In genomic region chr11:88300888-88301477, GRCh38 we compare ENCODE assay signal across 9 cellular contexts. TPM values are rescaled to one million over a fixed set of nuclear protein-coding genes. Genes with fewer than 3 reads are reported as not detected.
DNase-seq lines count a peak whose midpoint lies in the region; ATAC-seq and TF ChIP-seq lines count a peak whose summit lies in the region.
"Had no signal": no experiment of that assay in that cellular context is flagged by ENCODE, and none has a peak within 500 bp of the region (broad histone marks: within the 10 kb centered on the region; RNA-seq: fewer than 3 reads in every experiment).

No MANE protein-coding gene starts in this region.

- no peaks in the 10 kb centered on the region for H3K9me3 ChIP-seq in tibial nerve

- H3K4me1 ChIP-seq in tibial nerve: peaks cover 0 to 14% (median 12%) of the 10 kb centered on the region in 4 donors

- no peaks in the 10 kb centered on the region for H3K27me3 Mint-ChIP-seq in WTC11 (ENCODE audit: low read depth)

- H3K27me3 ChIP-seq in tibial nerve: no peaks in the 10 kb centered on the region

- peaks cover 4% of the 10 kb centered on the region for H3K9me3 Mint-ChIP-seq in WTC11
- H3K9me3 Mint-ChIP-seq in stimulated activated effector memory CD8-positive, alpha-beta T cell treated with anti-CD3 and anti-CD28 coated beads, Interleukin-12 subunit alpha, Interleukin-12 subunit beta, amount 100 ng/mL, for 72 hours: no peaks in the 10 kb centered on the region

- TF ChIP-seq CTCF in WTC11 (IDR thresholded peaks at IDR 0.05): no peak
- no peak for TF ChIP-seq CTCF in tibial nerve (IDR thresholded peaks at IDR 0.05)

- H3K4me1 Mint-ChIP-seq in WTC11: peaks cover 80% of the 10 kb centered on the region
- H3K4me1 Mint-ChIP-seq in stimulated activated effector memory CD8-positive, alpha-beta T cell treated with anti-CD3 and anti-CD28 coated beads, Interleukin-12 subunit alpha, Interleukin-12 subunit beta, amount 100 ng/mL, for 72 hours: peaks cover 57% of the 10 kb centered on the region

- no peak overlapping the region for H3K4me3 ChIP-seq in tibial nerve

- H3K27ac Mint-ChIP-seq in WTC11: peak overlapping the region; percentile 98
- H3K27ac Mint-ChIP-seq in stimulated activated effector memory CD8-positive, alpha-beta T cell treated with anti-CD3 and anti-CD28 coated beads, Interleukin-12 subunit alpha, Interleukin-12 subunit beta, amount 100 ng/mL, for 72 hours: peak overlapping the region; percentile 84

- H3K27ac ChIP-seq in tibial nerve: no peak overlapping the region
- H3K27ac ChIP-seq: 22Rv1 had no signal

- POLR2A ChIA-PET in WTC11 (lab: Charles Lee): no interaction called here

- peak; percentile 68 to 71 for ATAC-seq in activated CD4-positive, CD25-positive, alpha-beta regulatory T cell treated with anti-CD3 and anti-CD28 coated beads, Interleukin-2, amount 50 U/mL, for 24 hours
- peak; percentile 79 for ATAC-seq in HG02763 (IDR thresholded peaks at IDR 0.05; ENCODE audit: unreplicated experiment)
- peak; percentile 99 for ATAC-seq in WTC11
- ATAC-seq in stimulated activated effector memory CD8-positive, alpha-beta T cell treated with anti-CD3 and anti-CD28 coated beads, Interleukin-12 subunit alpha, Interleukin-12 subunit beta, amount 100 ng/mL, for 72 hours: peak; percentile 82

- no peak for DNase-seq in activated CD4-positive, CD25-positive, alpha-beta regulatory T cell (lab: John Stamatoyannopoulos, UW)
- DNase-seq in WTC11 (ENCODE audit: low spot score): peak; percentile 45
- DNase-seq in stimulated activated effector memory CD8-positive, alpha-beta T cell treated with anti-CD3 and anti-CD28 coated beads, Interleukin-12 subunit alpha, Interleukin-12 subunit beta, amount 100 ng/mL, for 72 hours (ENCODE audit: low spot score in 2 of 2): peak in 1 of 2 donors; percentile 53
- no peak for DNase-seq in tibial nerve (ENCODE audit: low spot score in 2 of 2)
- DNase-seq in GOT3 (lab: John Stamatoyannopoulos, UW): no peak
- no peak for DNase-seq in foreskin melanocyte

- H3K36me3 Mint-ChIP-seq in WTC11: peaks cover 83% of the 10 kb centered on the region
- H3K36me3 Mint-ChIP-seq in stimulated activated effector memory CD8-positive, alpha-beta T cell treated with anti-CD3 and anti-CD28 coated beads, Interleukin-12 subunit alpha, Interleukin-12 subunit beta, amount 100 ng/mL, for 72 hours: peaks cover 97% of the 10 kb centered on the region

- no peak for TF ChIP-seq EP300 in tibial nerve (IDR thresholded peaks at IDR 0.05)

- CTCF ChIA-PET in WTC11 (lab: Charles Lee): no interaction called here

- H3K36me3 ChIP-seq in tibial nerve: peaks cover 0 to 18% (median 0%) of the 10 kb centered on the region in 3 donors

- 79 to 80% methylated on average over 3 of the region's 3 CpGs for WGBS in tibial nerve, 2 donors

- H3K4me3 Mint-ChIP-seq in WTC11: peak overlapping the region; percentile 26
- peak overlapping the region; percentile 41 for H3K4me3 Mint-ChIP-seq in stimulated activated effector memory CD8-positive, alpha-beta T cell treated with anti-CD3 and anti-CD28 coated beads, Interleukin-12 subunit alpha, Interleukin-12 subunit beta, amount 100 ng/mL, for 72 hours

- TF ChIP-seq POLR2A in tibial nerve (IDR thresholded peaks at IDR 0.05): no peak

TF ChIP-seq in WTC11, 78 proteins besides CTCF, POLR2A, EP300 and RAD21:
- TF ChIP-seq MAX (CRISPR knock-in tag; IDR thresholded peaks at IDR 0.05): 0 out of 2 replicates have a peak, but pooled peaks have one; percentile 19
- no peak for TF ChIP-seq ZNF263 (CRISPR knock-in tag; IDR thresholded peaks at IDR 0.05; ENCODE audit: low read depth)

RNA-seq across cellular contexts. Expression of gene CTSC, which starts 36.6 kb away (rescaled TPM):
- total RNA-seq in WTC11 (2021) (269 to 299 TPM (median 293 TPM) in 3 replicates), tibial nerve (10 to 100 TPM; 41.2 to 84.6 (median 46.0) TPM)
